In genomic region chr22:46587492-46588278, GRCh38 we compare ENCODE assay signal across 10 cellular contexts. TPM values are rescaled to one million over a fixed set of nuclear protein-coding genes. Genes with fewer than 3 reads are reported as not detected.
DNase-seq lines count a peak whose midpoint lies in the region; ATAC-seq, FAIRE-seq and TF ChIP-seq lines count a peak whose summit lies in the region.
"Had no signal": no experiment of that assay in that cellular context is flagged by ENCODE, and none has a peak within 500 bp of the region (broad histone marks: within the 10 kb centered on the region; RNA-seq: fewer than 3 reads in every experiment).

No MANE protein-coding gene starts in this region.

- DNase-seq in colonic mucosa: peak; percentile 82
- DNase-seq in thyroid gland: peak; percentile 66 to 73
- no peak for DNase-seq in NCI-H345 treated with DMSO at 0.1 percent for 48 hours (lab: John Stamatoyannopoulos, UW; ENCODE audit: unreplicated experiment)
- no peak for DNase-seq in frontal cortex (ENCODE audit: low spot score in 2 of 2)

- H3K27ac ChIP-seq in KOPT-K1 (ENCODE audit: low read depth, low read length, poor library complexity, severe bottlenecking) (peak overlapping the region; percentile 88), colonic mucosa (peak overlapping the region; percentile 1), thyroid gland (peak overlapping the region; percentile 76 to 92 (median 81))
- H3K27ac ChIP-seq: tibial artery had no signal

- FAIRE-seq in frontal cortex (lab: Jason Lieb, UNC): no peak

- intact Hi-C loops in colonic mucosa (cut with DNase I): no loop called here
- intact Hi-C loops in thyroid gland (cut with DNase I): no loop called here

- TF ChIP-seq POLR2A in thyroid gland (IDR thresholded peaks at IDR 0.05): no peak

- H3K9me3 ChIP-seq in KOPT-K1 (ENCODE audit: insufficient read depth, low read length, poor library complexity, severe bottlenecking) (no peaks in the 10 kb centered on the region), colonic mucosa (no peaks in the 10 kb centered on the region), thyroid gland (no peaks in the 10 kb centered on the region)
- H3K9me3 ChIP-seq: tibial artery had no signal

- H3K27me3 ChIP-seq in colonic mucosa (no peaks in the 10 kb centered on the region), thyroid gland (no peaks in the 10 kb centered on the region)
- H3K27me3 ChIP-seq: tibial artery had no signal

- peak; percentile 64 for ATAC-seq in GM19455 (IDR thresholded peaks at IDR 0.05; ENCODE audit: unreplicated experiment)
- no peak for ATAC-seq in GM18873 (IDR thresholded peaks at IDR 0.05; ENCODE audit: low FRiP score, unreplicated experiment)
- ATAC-seq: HCT116 had no signal

- 42 to 44% methylated on average over 11 to 18 of the region's 21 CpGs for WGBS in thyroid gland, 2 donors

- TF ChIP-seq CTCF in colonic mucosa (IDR thresholded peaks at IDR 0.05): no peak
- no peak for TF ChIP-seq CTCF in thyroid gland (IDR thresholded peaks at IDR 0.05)

- H3K4me1 ChIP-seq in colonic mucosa (peaks cover 25% of the 10 kb centered on the region), thyroid gland (peaks cover 74 to 80% of the 10 kb centered on the region in 2 donors)

- peak overlapping the region; percentile 47 to 63 for H3K9ac ChIP-seq in colonic mucosa (ENCODE audit: low read depth in 2 of 2, low read length in 2 of 2)

- H3K36me3 ChIP-seq in KOPT-K1 (ENCODE audit: insufficient read depth, low read length): peaks cover 5% of the 10 kb centered on the region; the same call in 1 of the 2 replicates
- H3K36me3 ChIP-seq in colonic mucosa: no peaks in the 10 kb centered on the region
- no peaks in the 10 kb centered on the region for H3K36me3 ChIP-seq in thyroid gland
- H3K36me3 ChIP-seq: tibial artery had no signal

- peak overlapping the region; percentile 22; the same call in 1 of the 2 replicates for H3K4me3 ChIP-seq in GM08714 (ENCODE audit: low read length)
- no peak overlapping the region for H3K4me3 ChIP-seq in colonic mucosa
- no peak overlapping the region for H3K4me3 ChIP-seq in thyroid gland (replicated peaks in 1 of 3)
- H3K4me3 ChIP-seq: tibial artery had no signal

RNA-seq across cellular contexts. Expression of gene GRAMD4, which starts 32.5 kb away (rescaled TPM):
- total RNA-seq in colonic mucosa (100 to 1,000 TPM; 118 to 141 TPM), thyroid gland (100 to 1,000 TPM in 1 of 4 donors, 10 to 100 TPM in 3; 33.5 to 193 (median 62.1) TPM), frontal cortex (49.7 TPM)

RNA-seq across cellular contexts. Expression of gene CELSR1, which starts 50.3 kb away (rescaled TPM):
- total RNA-seq in colonic mucosa (1 to 10 TPM; 2.7 to 7.8 TPM), thyroid gland (10 to 100 TPM; 18.4 to 56.0 (median 31.0) TPM), frontal cortex (2.0 TPM)

Comparison
In these comparisons a context has a peak if more than half of its experiments do, and no peak if none do; other contexts are left out.
1. H3K27ac ChIP-seq: peak in every context shown above with its lines; median percentile 88 in KOPT-K1; 81 in thyroid gland; 1 in colonic mucosa.
2. DNase-seq: peak in colonic mucosa (single experiment) and thyroid gland (2 of 2); none in NCI-H345 treated with DMSO at 0.1 percent for 48 hours (single experiment) and frontal cortex (0 of 2).